Comparison of ENCODE assay signal across 1 cellular context in genomic region chr2:100831158-100831715, GRCh38.
A peak's percentile ranks its signal among the peaks of the same experiment; 100 is the strongest.
TF ChIP-seq lines count a peak whose summit lies in the region.

No MANE protein-coding gene starts in this region.

TF ChIP-seq in HepG2, 621 proteins besides CTCF, POLR2A, EP300 and RAD21 (continued from another document):
- peak; percentile 25; the same call in 1 of the 2 replicates for TF ChIP-seq MAFF (IDR thresholded peaks at IDR 0.05; ENCODE audit: low read depth, low read length)
TF ChIP-seq in HepG2: peak in this region for 2.
